In the genomic region with DNA sequence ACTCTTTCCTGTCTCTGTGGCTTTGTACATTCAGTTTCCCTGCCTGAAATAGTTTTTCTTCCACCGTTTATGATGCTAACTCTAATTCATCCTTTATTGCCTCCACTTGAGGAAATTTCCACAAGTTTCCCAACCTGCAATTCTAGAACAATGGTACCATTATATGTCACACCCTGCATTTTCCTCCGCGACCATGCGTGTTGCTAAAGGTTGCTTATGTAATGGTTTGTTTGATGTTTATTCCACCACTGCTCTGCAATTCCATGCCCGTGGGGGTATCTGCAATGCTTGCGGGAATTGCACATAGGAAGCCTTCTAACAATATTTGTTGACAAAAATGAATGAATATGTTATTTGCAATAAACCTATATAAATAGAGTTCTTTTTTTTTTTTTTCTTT, we compare ENCODE assay signal across 26 cellular contexts.
DNase-seq lines count a peak whose midpoint lies in the region; ATAC-seq, FAIRE-seq and TF ChIP-seq lines count a peak whose summit lies in the region.
"Had no signal": no experiment of that assay in that cellular context is flagged by ENCODE, and none has a peak within 500 bp of the region (broad histone marks: within the 10 kb centered on the region; RNA-seq: fewer than 3 reads in every experiment).

No MANE protein-coding gene starts in this region.

- POLR2A ChIA-PET in HepG2 (lab: Yijun Ruan, JAX), result no interaction called here

- H3K9me3 ChIP-seq in HepG2 (ENCODE audit: low read length) (no peaks in the 10 kb centered on the region), right lobe of liver (no peaks in the 10 kb centered on the region), upper lobe of left lung (no peaks in the 10 kb centered on the region)
- H3K9me3 ChIP-seq: BLaER1 had no signal

- no peak overlapping the region for H3K27ac ChIP-seq in HepG2 (ENCODE audit: extremely low read length, insufficient read depth, low read length)
- no peak overlapping the region for H3K27ac ChIP-seq in right lobe of liver
- H3K27ac ChIP-seq in upper lobe of left lung, result no peak overlapping the region
- H3K27ac ChIP-seq: BLaER1, HL-60, RWPE1 had no signal

- no peaks in the 10 kb centered on the region for H3K79me2 ChIP-seq in HepG2 (ENCODE audit: insufficient read depth, low read length)

- no peaks in the 10 kb centered on the region for H4K20me1 ChIP-seq in HepG2 (ENCODE audit: insufficient read depth, low read length)
- H4K20me1 ChIP-seq: BLaER1 had no signal

- H3K27me3 ChIP-seq in HepG2 (ENCODE audit: control insufficient read depth in 1 of 2, insufficient read depth in 2 of 2, low read length in 2 of 2) (no peaks in the 10 kb centered on the region), right lobe of liver (no peaks in the 10 kb centered on the region), upper lobe of left lung (no peaks in the 10 kb centered on the region)
- H3K27me3 ChIP-seq: BLaER1, MG63 had no signal

- no peak for TF ChIP-seq RAD21 in HepG2 (CRISPR knock-in tag; IDR thresholded peaks at IDR 0.05)

- in situ Hi-C loops in HepG2 (cut with HindIII; ENCODE audit: extremely low pct_ligation_motif_present, low pct_unique_long_range_greater_than_20kb), result no loop called here
- in situ Hi-C loops in SK-MEL-5 (cut with HindIII; ENCODE audit: low pct_unique_long_range_greater_than_20kb, low sequenced_read_pairs), result no loop called here

- no peak for TF ChIP-seq EP300 in HepG2 (IDR thresholded peaks at IDR 0.05; ENCODE audit: low read depth in 2 of 2, low read length in 2 of 2)
- TF ChIP-seq EP300 in HepG2 (CRISPR knock-in tag; IDR thresholded peaks at IDR 0.05; ENCODE audit: borderline replicate concordance), result no peak
- no peak for TF ChIP-seq EP300 in upper lobe of left lung (IDR thresholded peaks at IDR 0.05)

- ATAC-seq in HepG2, result no peak; the same call in 2 of the 3 replicates
- ATAC-seq in right lobe of liver, result no peak
- peak; percentile 95 for ATAC-seq in left colon
- ATAC-seq in upper lobe of left lung (ENCODE audit: low FRiP score in 2 of 2), result no peak
- ATAC-seq: GM12878, K562 had no signal

- no peak overlapping the region for H2AFZ ChIP-seq in HepG2 (ENCODE audit: low read length)

- H3K4me1 ChIP-seq in HepG2 (ENCODE audit: insufficient read depth, low read length) (peaks cover 13% of the 10 kb centered on the region), right lobe of liver (no peaks in the 10 kb centered on the region), upper lobe of left lung (peaks cover 0 to 6% (median 0%) of the 10 kb centered on the region in 4 donors)
- H3K4me1 ChIP-seq: BLaER1 had no signal

- WGBS in HepG2 (ENCODE audit: low lambda C conversion rate), result under 1% methylated on average over 6 of the region's 6 CpGs
- WGBS in right lobe of liver (ENCODE audit: insufficient coverage, low coverage, low lambda C conversion rate, missing lambda C conversion rate), result 79% methylated on average over 6 of the region's 6 CpGs
- WGBS in upper lobe of left lung, 2 donors, result 80 to 86% methylated on average over 6 of the region's 6 CpGs

- peak; percentile 41 for DNase-seq in HepG2 (ENCODE audit: low spot score)
- no peak for DNase-seq in right lobe of liver
- peak; percentile 84 for DNase-seq in SK-MEL-5 (ENCODE audit: low read depth, low spot score)
- DNase-seq in left colon, result peak; percentile 33 to 42
- no peak for DNase-seq in NCI-H345 (lab: John Stamatoyannopoulos, UW)
- DNase-seq in glomerular visceral epithelial cell (ENCODE audit: extremely low spot score), result no peak
- no peak for DNase-seq in upper lobe of left lung
- DNase-seq: CD4-positive, alpha-beta T cell; COR-L47; Kasumi-1; MG63; NCI-H1105 treated with DMSO at 0.1 percent for 48 hours; NCI-H146; NCI-H1930; NCI-H2107; NCI-H446; NCI-H524 treated with DMSO at 0.1 percent for 48 hours; SHP77 had no signal

- CTCF ChIA-PET in HepG2 (lab: Yijun Ruan, JAX; ENCODE audit: low intra/inter-chr PET ratio, low total read pairs), result no interaction called here

- H3K4me2 ChIP-seq in HepG2 (ENCODE audit: low read depth, low read length), result no peak overlapping the region
- H3K4me2 ChIP-seq: BLaER1 had no signal

- no peak for FAIRE-seq in HepG2 (lab: Jason Lieb, UNC)
- FAIRE-seq: A204.1, G401.6, GM12878, H1, K562 had no signal

- H3K4me3 ChIP-seq in HepG2 (replicated peaks in 1 of 3; ENCODE audit: insufficient read depth in 1 of 3, low read depth in 2 of 3, low read length in 3 of 3) (no peak overlapping the region), right lobe of liver (no peak overlapping the region), upper lobe of left lung (no peak overlapping the region)
- H3K4me3 ChIP-seq: BLaER1, GM12878, K562, MG63 had no signal

- no peak for TF ChIP-seq POLR2A in HepG2 (IDR thresholded peaks at IDR 0.05; ENCODE audit: insufficient read depth in 1 of 2, low read depth in 2 of 2, low read length in 2 of 2)
- TF ChIP-seq POLR2A in right lobe of liver (IDR thresholded peaks at IDR 0.05), result no peak
- TF ChIP-seq POLR2A in upper lobe of left lung (IDR thresholded peaks at IDR 0.05), result no peak

- no TSS peak for BruUV-seq in HepG2 (replicated peaks; lab: Mats Ljungman, UMichigan)

- no peaks in the 10 kb centered on the region for H3K36me3 ChIP-seq in HepG2 (replicated peaks in 1 of 2; ENCODE audit: control insufficient read depth in 1 of 2, insufficient read depth in 2 of 2, low read length in 2 of 2)
- no peaks in the 10 kb centered on the region for H3K36me3 ChIP-seq in right lobe of liver
- no peaks in the 10 kb centered on the region for H3K36me3 ChIP-seq in upper lobe of left lung
- H3K36me3 ChIP-seq: BLaER1, MG63 had no signal

- intact Hi-C loops in HepG2 (cut with micrococcal nuclease; ENCODE audit: unreplicated experiment), result no loop called here
- intact Hi-C loops in right lobe of liver (cut with DNase I), result no loop called here
- intact Hi-C loops in left colon (cut with DNase I, micrococcal nuclease), result no loop called here

- no peak overlapping the region for H3K9ac ChIP-seq in HepG2 (ENCODE audit: insufficient read depth, low read depth, low read length)
- H3K9ac ChIP-seq: BLaER1 had no signal

- TF ChIP-seq CTCF in HepG2 (CRISPR knock-in tag; IDR thresholded peaks at IDR 0.05), result no peak
- no peak for TF ChIP-seq CTCF in right lobe of liver (IDR thresholded peaks at IDR 0.05)
- TF ChIP-seq CTCF in upper lobe of left lung (IDR thresholded peaks at IDR 0.05), result no peak

TF ChIP-seq in HepG2, 621 proteins besides CTCF, POLR2A, EP300 and RAD21 (continues in another document):
- TF ChIP-seq FOXM1 (CRISPR knock-in tag; IDR thresholded peaks at IDR 0.05) (no peak), HHEX (CRISPR knock-in tag; IDR thresholded peaks at IDR 0.05) (no peak), ZNF670 (CRISPR knock-in tag; IDR thresholded peaks at IDR 0.05; ENCODE audit: borderline replicate concordance) (no peak), SOX6 (IDR thresholded peaks at IDR 0.05) (no peak), SOX6 (CRISPR knock-in tag; IDR thresholded peaks at IDR 0.05) (peak; percentile 49; the same call in 1 of the 2 replicates), HNRNPK (IDR thresholded peaks at IDR 0.05; ENCODE audit: low read depth, low read length, poor library complexity, severe bottlenecking) (no peak), EED (CRISPR knock-in tag; IDR thresholded peaks at IDR 0.05) (no peak), ELF1 (CRISPR knock-in tag; IDR thresholded peaks at IDR 0.05) (no peak), FOXA3 (CRISPR knock-in tag; IDR thresholded peaks at IDR 0.05) (peak; percentile 49; the same call in 1 of the 2 replicates)
- TF ChIP-seq, protein P1, sequence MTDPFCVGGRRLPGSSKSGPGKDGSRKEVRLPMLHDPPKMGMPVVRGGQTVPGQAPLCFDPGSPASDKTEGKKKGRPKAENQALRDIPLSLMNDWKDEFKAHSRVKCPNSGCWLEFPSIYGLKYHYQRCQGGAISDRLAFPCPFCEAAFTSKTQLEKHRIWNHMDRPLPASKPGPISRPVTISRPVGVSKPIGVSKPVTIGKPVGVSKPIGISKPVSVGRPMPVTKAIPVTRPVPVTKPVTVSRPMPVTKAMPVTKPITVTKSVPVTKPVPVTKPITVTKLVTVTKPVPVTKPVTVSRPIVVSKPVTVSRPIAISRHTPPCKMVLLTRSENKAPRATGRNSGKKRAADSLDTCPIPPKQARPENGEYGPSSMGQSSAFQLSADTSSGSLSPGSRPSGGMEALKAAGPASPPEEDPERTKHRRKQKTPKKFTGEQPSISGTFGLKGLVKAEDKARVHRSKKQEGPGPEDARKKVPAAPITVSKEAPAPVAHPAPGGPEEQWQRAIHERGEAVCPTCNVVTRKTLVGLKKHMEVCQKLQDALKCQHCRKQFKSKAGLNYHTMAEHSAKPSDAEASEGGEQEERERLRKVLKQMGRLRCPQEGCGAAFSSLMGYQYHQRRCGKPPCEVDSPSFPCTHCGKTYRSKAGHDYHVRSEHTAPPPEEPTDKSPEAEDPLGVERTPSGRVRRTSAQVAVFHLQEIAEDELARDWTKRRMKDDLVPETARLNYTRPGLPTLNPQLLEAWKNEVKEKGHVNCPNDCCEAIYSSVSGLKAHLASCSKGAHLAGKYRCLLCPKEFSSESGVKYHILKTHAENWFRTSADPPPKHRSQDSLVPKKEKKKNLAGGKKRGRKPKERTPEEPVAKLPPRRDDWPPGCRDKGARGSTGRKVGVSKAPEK (CRISPR knock-in tag; IDR thresholded peaks at IDR 0.05; ENCODE audit: borderline replicate concordance), result no peak
- TF ChIP-seq, protein P2, sequence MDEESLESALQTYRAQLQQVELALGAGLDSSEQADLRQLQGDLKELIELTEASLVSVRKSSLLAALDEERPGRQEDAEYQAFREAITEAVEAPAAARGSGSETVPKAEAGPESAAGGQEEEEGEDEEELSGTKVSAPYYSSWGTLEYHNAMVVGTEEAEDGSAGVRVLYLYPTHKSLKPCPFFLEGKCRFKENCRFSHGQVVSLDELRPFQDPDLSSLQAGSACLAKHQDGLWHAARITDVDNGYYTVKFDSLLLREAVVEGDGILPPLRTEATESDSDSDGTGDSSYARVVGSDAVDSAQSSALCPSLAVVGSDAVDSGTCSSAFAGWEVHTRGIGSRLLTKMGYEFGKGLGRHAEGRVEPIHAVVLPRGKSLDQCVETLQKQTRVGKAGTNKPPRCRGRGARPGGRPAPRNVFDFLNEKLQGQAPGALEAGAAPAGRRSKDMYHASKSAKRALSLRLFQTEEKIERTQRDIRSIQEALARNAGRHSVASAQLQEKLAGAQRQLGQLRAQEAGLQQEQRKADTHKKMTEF (CRISPR knock-in tag; IDR thresholded peaks at IDR 0.05), result peak; percentile 31; the same call in 1 of the 2 replicates
- TF ChIP-seq, protein P3, sequence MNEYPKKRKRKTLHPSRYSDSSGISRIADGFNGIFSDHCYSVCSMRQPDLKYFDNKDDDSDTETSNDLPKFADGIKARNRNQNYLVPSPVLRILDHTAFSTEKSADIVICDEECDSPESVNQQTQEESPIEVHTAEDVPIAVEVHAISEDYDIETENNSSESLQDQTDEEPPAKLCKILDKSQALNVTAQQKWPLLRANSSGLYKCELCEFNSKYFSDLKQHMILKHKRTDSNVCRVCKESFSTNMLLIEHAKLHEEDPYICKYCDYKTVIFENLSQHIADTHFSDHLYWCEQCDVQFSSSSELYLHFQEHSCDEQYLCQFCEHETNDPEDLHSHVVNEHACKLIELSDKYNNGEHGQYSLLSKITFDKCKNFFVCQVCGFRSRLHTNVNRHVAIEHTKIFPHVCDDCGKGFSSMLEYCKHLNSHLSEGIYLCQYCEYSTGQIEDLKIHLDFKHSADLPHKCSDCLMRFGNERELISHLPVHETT (CRISPR knock-in tag; conservative IDR thresholded peaks at IDR 0.05), result no peak

Comparison
In these comparisons a context has a peak if more than half of its experiments do, and no peak if none do; other contexts are left out.
1. DNase-seq: peak in HepG2 (single experiment), SK-MEL-5 (single experiment) and left colon (2 of 2); none in right lobe of liver (0 of 3), NCI-H345 (single experiment), glomerular visceral epithelial cell (single experiment) and upper lobe of left lung (0 of 2).